ENCODE assay signal across 8 cellular contexts in the genomic region with DNA sequence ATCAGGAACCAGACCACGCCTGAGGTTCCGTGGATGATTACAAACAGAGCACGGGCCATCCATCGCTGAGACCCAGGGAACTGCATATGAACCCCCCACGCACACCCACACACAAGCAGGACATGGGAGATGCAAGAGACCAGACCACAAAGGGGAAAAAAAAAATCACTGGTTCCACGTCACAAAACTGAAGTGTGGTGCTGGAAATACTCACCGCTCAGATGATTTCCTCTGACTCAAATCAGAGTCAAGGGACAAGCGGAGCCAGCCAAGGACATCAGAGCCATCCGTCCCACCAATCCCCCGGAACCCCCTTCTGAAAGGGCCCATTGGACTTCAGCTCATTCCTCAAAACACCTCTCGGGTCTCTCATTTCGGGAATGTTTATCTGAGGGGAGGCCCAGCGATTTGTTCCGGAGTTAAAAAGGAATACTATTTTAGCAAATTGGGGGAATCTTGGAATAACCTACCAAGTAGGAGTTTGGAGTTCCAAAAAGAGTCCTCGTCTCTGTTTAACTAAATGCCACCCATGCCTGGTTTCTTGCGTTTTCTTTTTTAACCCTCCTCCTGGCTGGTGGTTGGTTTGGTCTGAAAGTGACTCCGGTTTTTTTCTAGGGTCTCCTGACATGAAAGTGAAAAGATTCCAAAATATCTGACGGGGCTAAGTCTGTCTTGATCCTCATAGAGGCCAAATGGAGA. TPM values are rescaled to one million over a fixed set of nuclear protein-coding genes. Genes with fewer than 3 reads are reported as not detected.
A peak's percentile ranks its signal among the peaks of the same experiment; 100 is the strongest.
DNase-seq lines count a peak whose midpoint lies in the region; ATAC-seq and TF ChIP-seq lines count a peak whose summit lies in the region.

No MANE protein-coding gene starts in this region.

- peak; percentile 53 for ATAC-seq in GM18505 (IDR thresholded peaks at IDR 0.05; ENCODE audit: unreplicated experiment)
- peak; percentile 53 for ATAC-seq in HG02588 (IDR thresholded peaks at IDR 0.05; ENCODE audit: unreplicated experiment)

- H3K9me3 Mint-ChIP-seq in activated T-helper 1 cell treated with anti-CD3 and anti-CD28 coated beads, Interleukin-12 subunit alpha, Interleukin-12 subunit beta, Interleukin-2, Interleukin-4 antibody, amounts not matched to agents 30 ng/mL and 10 ng/mL and 1 ng/mL, durations not matched to agents 14 hours and 24 hours and 36 hours: no peaks in the 10 kb centered on the region
- no peaks in the 10 kb centered on the region for H3K9me3 Mint-ChIP-seq in mesothelial cell of epicardium

- no peak overlapping the region for H3K27ac ChIP-seq in RWPE1

- peaks cover 30% of the 10 kb centered on the region for H3K4me1 Mint-ChIP-seq in activated T-helper 1 cell treated with anti-CD3 and anti-CD28 coated beads, Interleukin-12 subunit alpha, Interleukin-12 subunit beta, Interleukin-2, Interleukin-4 antibody, amounts not matched to agents 30 ng/mL and 10 ng/mL and 1 ng/mL, durations not matched to agents 14 hours and 24 hours and 36 hours (ENCODE audit: low read depth)
- peaks cover 15% of the 10 kb centered on the region for H3K4me1 Mint-ChIP-seq in mesothelial cell of epicardium

- H3K27me3 Mint-ChIP-seq in activated T-helper 1 cell treated with anti-CD3 and anti-CD28 coated beads, Interleukin-12 subunit alpha, Interleukin-12 subunit beta, Interleukin-2, Interleukin-4 antibody, amounts not matched to agents 30 ng/mL and 10 ng/mL and 1 ng/mL, durations not matched to agents 14 hours and 24 hours and 36 hours (ENCODE audit: insufficient read depth): no peaks in the 10 kb centered on the region
- no peaks in the 10 kb centered on the region for H3K27me3 Mint-ChIP-seq in mesothelial cell of epicardium (ENCODE audit: low read depth)

- peak; percentile 43 for TF ChIP-seq POLR2A in GM18505 (IDR thresholded peaks at IDR 0.05; ENCODE audit: borderline replicate concordance, extremely low read depth, insufficient read depth, insufficient read length)

- intact Hi-C loops in activated T-helper 1 cell treated with anti-CD3 and anti-CD28 coated beads, Interleukin-12 subunit alpha, Interleukin-12 subunit beta, Interleukin-2, Interleukin-4 antibody, amounts not matched to agents 30 ng/mL and 10 ng/mL and 1 ng/mL, durations not matched to agents 14 hours and 24 hours and 36 hours (cut with micrococcal nuclease): no loop called here

- POLR2A ChIA-PET in RWPE1 (lab: Yijun Ruan, JAX; ENCODE audit: low non-redundant PET): no interaction called here

- no peaks in the 10 kb centered on the region for H3K36me3 Mint-ChIP-seq in activated T-helper 1 cell treated with anti-CD3 and anti-CD28 coated beads, Interleukin-12 subunit alpha, Interleukin-12 subunit beta, Interleukin-2, Interleukin-4 antibody, amounts not matched to agents 30 ng/mL and 10 ng/mL and 1 ng/mL, durations not matched to agents 14 hours and 24 hours and 36 hours (ENCODE audit: low read depth)
- H3K36me3 Mint-ChIP-seq in mesothelial cell of epicardium: peaks cover 5% of the 10 kb centered on the region

- CTCF ChIA-PET in RWPE1 (lab: Yijun Ruan, JAX): no interaction called here

- TF ChIP-seq CTCF in mesothelial cell of epicardium (IDR thresholded peaks at IDR 0.05; ENCODE audit: unreplicated experiment) (no peak), RWPE1 (conservative IDR thresholded peaks at IDR 0.05; ENCODE audit: low read depth) (no peak)

- H3K27ac Mint-ChIP-seq in activated T-helper 1 cell treated with anti-CD3 and anti-CD28 coated beads, Interleukin-12 subunit alpha, Interleukin-12 subunit beta, Interleukin-2, Interleukin-4 antibody, amounts not matched to agents 30 ng/mL and 10 ng/mL and 1 ng/mL, durations not matched to agents 14 hours and 24 hours and 36 hours: peak overlapping the region; percentile 75
- peak overlapping the region; percentile 19 for H3K27ac Mint-ChIP-seq in mesothelial cell of epicardium

- no peak overlapping the region for H3K4me3 Mint-ChIP-seq in activated T-helper 1 cell treated with anti-CD3 and anti-CD28 coated beads, Interleukin-12 subunit alpha, Interleukin-12 subunit beta, Interleukin-2, Interleukin-4 antibody, amounts not matched to agents 30 ng/mL and 10 ng/mL and 1 ng/mL, durations not matched to agents 14 hours and 24 hours and 36 hours
- H3K4me3 Mint-ChIP-seq in mesothelial cell of epicardium: no peak overlapping the region

- no peak for DNase-seq in activated T-helper 1 cell treated with anti-CD3 and anti-CD28 coated beads, Interleukin-12 subunit alpha, Interleukin-12 subunit beta, Interleukin-2, Interleukin-4 antibody, amounts not matched to agents 30 ng/mL and 10 ng/mL and 1 ng/mL, durations not matched to agents 14 hours and 24 hours and 36 hours (ENCODE audit: low spot score)
- DNase-seq in mesothelial cell of epicardium (ENCODE audit: low spot score in 2 of 2, unreplicated experiment in 2 of 2) (no peak), cerebellum (ENCODE audit: low spot score) (no peak), NCI-H187 (lab: John Stamatoyannopoulos, UW) (no peak), RWPE1 (ENCODE audit: low spot score) (no peak)
- DNase-seq in effector CD4-positive, alpha-beta T cell: no peak

RNA-seq across cellular contexts. Expression of gene SNX8, which starts 15.0 kb away (rescaled TPM):
- 40.8 and 41.8 TPM in 2 replicates for total RNA-seq in activated T-helper 1 cell treated with anti-CD3 and anti-CD28 coated beads, Interleukin-12 subunit alpha, Interleukin-12 subunit beta, Interleukin-2, Interleukin-4 antibody, amounts not matched to agents 30 ng/mL and 10 ng/mL and 1 ng/mL, durations not matched to agents 14 hours and 24 hours and 36 hours
- total RNA-seq in mesothelial cell of epicardium (35.3 to 42.6 TPM (median 41.2 TPM) in 3 replicates), cerebellum (9.9 TPM)

RNA-seq across cellular contexts. Expression of gene EIF3B, which starts 55.3 kb away (rescaled TPM):
- 269 and 270 TPM in 2 replicates for total RNA-seq in activated T-helper 1 cell treated with anti-CD3 and anti-CD28 coated beads, Interleukin-12 subunit alpha, Interleukin-12 subunit beta, Interleukin-2, Interleukin-4 antibody, amounts not matched to agents 30 ng/mL and 10 ng/mL and 1 ng/mL, durations not matched to agents 14 hours and 24 hours and 36 hours
- total RNA-seq in mesothelial cell of epicardium (198 to 200 TPM (median 199 TPM) in 3 replicates), cerebellum (57.8 TPM)

RNA-seq across cellular contexts. Expression of gene NUDT1, which starts 57.3 kb away (rescaled TPM):
- total RNA-seq in activated T-helper 1 cell treated with anti-CD3 and anti-CD28 coated beads, Interleukin-12 subunit alpha, Interleukin-12 subunit beta, Interleukin-2, Interleukin-4 antibody, amounts not matched to agents 30 ng/mL and 10 ng/mL and 1 ng/mL, durations not matched to agents 14 hours and 24 hours and 36 hours: 74.9 TPM in 2 replicates
- total RNA-seq in mesothelial cell of epicardium (16.1 to 19.2 TPM (median 17.3 TPM) in 3 replicates), cerebellum (11.1 TPM)

RNA-seq across cellular contexts. Expression of gene MRM2, which starts 57.3 kb away (rescaled TPM):
- 47.8 and 48.6 TPM in 2 replicates for total RNA-seq in activated T-helper 1 cell treated with anti-CD3 and anti-CD28 coated beads, Interleukin-12 subunit alpha, Interleukin-12 subunit beta, Interleukin-2, Interleukin-4 antibody, amounts not matched to agents 30 ng/mL and 10 ng/mL and 1 ng/mL, durations not matched to agents 14 hours and 24 hours and 36 hours
- total RNA-seq in mesothelial cell of epicardium (25.2 to 26.1 TPM (median 25.3 TPM) in 3 replicates), cerebellum (9.4 TPM)
